ENCODE assay signal across 12 cellular contexts in genomic region chr7:48085942-48086341, GRCh38. TPM values are rescaled to one million over a fixed set of nuclear protein-coding genes. Genes with fewer than 3 reads are reported as not detected.
DNase-seq lines count a peak whose midpoint lies in the region; ATAC-seq and TF ChIP-seq lines count a peak whose summit lies in the region.
"Had no signal": no experiment of that assay in that cellular context is flagged by ENCODE, and none has a peak within 500 bp of the region (broad histone marks: within the 10 kb centered on the region; RNA-seq: fewer than 3 reads in every experiment).

No MANE protein-coding gene starts in this region.

- H3K4me3 ChIP-seq in ACC112 (ENCODE audit: low read depth, low read length), result no peak overlapping the region
- H3K4me3 ChIP-seq: esophagus muscularis mucosa had no signal

- TF ChIP-seq CTCF in HFFc6 (IDR thresholded peaks at IDR 0.05), result no peak

- H3K36me3 Mint-ChIP-seq in HFFc6 (ENCODE audit: low read depth), result peaks cover 8% of the 10 kb centered on the region
- peaks cover 35% of the 10 kb centered on the region for H3K36me3 Mint-ChIP-seq in activated T-helper 17 cell treated with anti-CD3 and anti-CD28 coated beads, Interleukin-2, amount 50 U/mL, for 72 hours (ENCODE audit: low read depth)
- H3K36me3 Mint-ChIP-seq in naive thymus-derived CD8-positive, alpha-beta T cell, result peaks cover 0 to 6% (median 0%) of the 10 kb centered on the region in 3 donors

- no peak overlapping the region for H3K4me3 Mint-ChIP-seq in HFFc6
- H3K4me3 Mint-ChIP-seq in activated T-helper 17 cell treated with anti-CD3 and anti-CD28 coated beads, Interleukin-2, amount 50 U/mL, for 72 hours, result peak overlapping the region; percentile 81
- H3K4me3 Mint-ChIP-seq in naive thymus-derived CD8-positive, alpha-beta T cell, result peak overlapping the region in 4 of 10 donors; percentile 1 to 22 (median 11)

- H3K4me1 Mint-ChIP-seq in HFFc6 (ENCODE audit: low read depth), result peaks cover 72% of the 10 kb centered on the region
- H3K4me1 Mint-ChIP-seq in activated T-helper 17 cell treated with anti-CD3 and anti-CD28 coated beads, Interleukin-2, amount 50 U/mL, for 72 hours, result peaks cover 48% of the 10 kb centered on the region
- peaks cover 38 to 80% (median 69%) of the 10 kb centered on the region in 4 donors for H3K4me1 Mint-ChIP-seq in naive thymus-derived CD8-positive, alpha-beta T cell

- H3K36me3 ChIP-seq in ACC112 (ENCODE audit: insufficient read depth, low read length), result peaks cover 12% of the 10 kb centered on the region
- H3K36me3 ChIP-seq: BE2C had no signal

- peaks cover 5% of the 10 kb centered on the region for H3K27me3 Mint-ChIP-seq in HFFc6 (ENCODE audit: insufficient read depth)
- no peaks in the 10 kb centered on the region for H3K27me3 Mint-ChIP-seq in activated T-helper 17 cell treated with anti-CD3 and anti-CD28 coated beads, Interleukin-2, amount 50 U/mL, for 72 hours
- no peaks in the 10 kb centered on the region for H3K27me3 Mint-ChIP-seq in naive thymus-derived CD8-positive, alpha-beta T cell

- peaks cover 17% of the 10 kb centered on the region for H3K79me2 ChIP-seq in ACC112 (ENCODE audit: control insufficient read depth, insufficient read depth, low read length, unreplicated experiment)

- POLR2A ChIA-PET in naive thymus-derived CD8-positive, alpha-beta T cell (lab: Charles Lee), result interaction anchor here (0.6 to 1.4 kb wide), 3 partner anchors 24 to 95 kb away, joined by 3 to 5 read pairs (median 4); no protein-coding TSS in a partner anchor

- H3K27me3 ChIP-seq in ACC112 (ENCODE audit: insufficient read depth, low read length), result no peaks in the 10 kb centered on the region
- H3K27me3 ChIP-seq: BE2C, esophagus muscularis mucosa had no signal

- no peaks in the 10 kb centered on the region for H3K9me3 Mint-ChIP-seq in HFFc6
- no peaks in the 10 kb centered on the region for H3K9me3 Mint-ChIP-seq in activated T-helper 17 cell treated with anti-CD3 and anti-CD28 coated beads, Interleukin-2, amount 50 U/mL, for 72 hours
- H3K9me3 Mint-ChIP-seq in naive thymus-derived CD8-positive, alpha-beta T cell, result no peaks in the 10 kb centered on the region

- DNase-seq in HFFc6 (no peak), NCI-H82 treated with DMSO at 0.1 percent for 48 hours (lab: John Stamatoyannopoulos, UW; ENCODE audit: unreplicated experiment) (no peak)
- no peak for DNase-seq in naive thymus-derived CD8-positive, alpha-beta T cell
- DNase-seq: activated CD4-positive, CD25-positive, alpha-beta regulatory T cell; BE2C; NCI-H2081 treated with DMSO at 0.1 percent for 48 hours had no signal

- ATAC-seq in activated T-helper 17 cell treated with anti-CD3 and anti-CD28 coated beads, Interleukin-2, amount 50 U/mL, for 72 hours (replicated peaks), result no peak
- ATAC-seq in naive thymus-derived CD8-positive, alpha-beta T cell, result no peak
- no peak for ATAC-seq in GM19452 (IDR thresholded peaks at IDR 0.05; ENCODE audit: unreplicated experiment)
- ATAC-seq in GM21619 (IDR thresholded peaks at IDR 0.05; ENCODE audit: unreplicated experiment), result no peak
- ATAC-seq in GM21723 (IDR thresholded peaks at IDR 0.05; ENCODE audit: unreplicated experiment), result no peak

- H3K4me1 ChIP-seq in ACC112 (ENCODE audit: control insufficient read depth, insufficient read depth, low read length, unreplicated experiment), result peaks cover 61% of the 10 kb centered on the region

- H3K27ac ChIP-seq in ACC112 (ENCODE audit: low read depth, low read length), result peak overlapping the region; percentile 98

- H3K27ac Mint-ChIP-seq in HFFc6, result peak overlapping the region; percentile 95
- peak overlapping the region; percentile 92 for H3K27ac Mint-ChIP-seq in activated T-helper 17 cell treated with anti-CD3 and anti-CD28 coated beads, Interleukin-2, amount 50 U/mL, for 72 hours
- H3K27ac Mint-ChIP-seq in naive thymus-derived CD8-positive, alpha-beta T cell, result peak overlapping the region in 9 of 10 donors; percentile 36 to 97 (median 90)

- no peak overlapping the region for H2AFZ ChIP-seq in ACC112 (ENCODE audit: low read length, unreplicated experiment)

RNA-seq across cellular contexts. Expression of gene UPP1, which starts 3.1 kb away (rescaled TPM):
- 10 to 100 TPM; 14.3 to 26.5 (median 22.6) TPM for total RNA-seq in HFFc6 (2021; fragmentation: NEBNext Ultra II Directional; extraction: Animal tissue kit (Norgen Biotek cat#: 25700))
- 10 to 100 TPM; 69.1 to 83.9 TPM for total RNA-seq in activated T-helper 17 cell treated with anti-CD3 and anti-CD28 coated beads, Interleukin-2, amount 50 U/mL, for 72 hours
- 10 to 100 TPM; 37.2 to 38.0 TPM for total RNA-seq in naive thymus-derived CD8-positive, alpha-beta T cell
- 10 to 100 TPM; 67.3 to 68.7 (median 68.6) TPM for polyA plus RNA-seq in naive thymus-derived CD8-positive, alpha-beta T cell

RNA-seq across cellular contexts. Expression of gene C7orf57, which starts 50.6 kb away (rescaled TPM):
- under 1 TPM in 1 of 6 experiments, not detected in 5; 0.14 TPM for total RNA-seq in HFFc6 (2021; fragmentation: NEBNext Ultra II Directional; extraction: Animal tissue kit (Norgen Biotek cat#: 25700))
- under 1 TPM; 0.32 to 0.95 TPM for total RNA-seq in activated T-helper 17 cell treated with anti-CD3 and anti-CD28 coated beads, Interleukin-2, amount 50 U/mL, for 72 hours
- total RNA-seq in naive thymus-derived CD8-positive, alpha-beta T cell, result not detected
- polyA plus RNA-seq in naive thymus-derived CD8-positive, alpha-beta T cell, result under 1 TPM in 2 of 3 donors, not detected in 1; 0.07 to 0.13 TPM
- total RNA-seq: esophagus muscularis mucosa had no signal

RNA-seq across cellular contexts. Expression of gene SUN3, which starts 57.0 kb away (rescaled TPM):
- total RNA-seq in HFFc6 (2021; fragmentation: NEBNext Ultra II Directional; extraction: Animal tissue kit (Norgen Biotek cat#: 25700)), result 1 to 10 TPM in 4 of 6 experiments, not detected in 2; 1.1 to 2.1 (median 1.7) TPM
- under 1 TPM in 1 of 2 donors, not detected in 1; 0.50 TPM for total RNA-seq in activated T-helper 17 cell treated with anti-CD3 and anti-CD28 coated beads, Interleukin-2, amount 50 U/mL, for 72 hours
- not detected for total RNA-seq in naive thymus-derived CD8-positive, alpha-beta T cell
- 1 to 10 TPM in 2 of 3 donors, under 1 TPM in 1; 0.60 to 2.3 (median 1.0) TPM for polyA plus RNA-seq in naive thymus-derived CD8-positive, alpha-beta T cell
- total RNA-seq: esophagus muscularis mucosa had no signal
